Comparison of ENCODE assay signal across 8 cellular contexts in genomic region chr6:33711140-33712129, GRCh38. TPM values are rescaled to one million over a fixed set of nuclear protein-coding genes. Genes with fewer than 3 reads are reported as not detected.
DNase-seq lines count a peak whose midpoint lies in the region; ATAC-seq and TF ChIP-seq lines count a peak whose summit lies in the region.

Gene UQCC2 (minus strand): TSS chr6:33711700. CDS start chr6:33711686, 14 bp downstream.

- TF ChIP-seq EP300 in SK-N-SH (IDR thresholded peaks at IDR 0.05; ENCODE audit: borderline replicate concordance in 1 of 2, low read depth in 1 of 2, low read length in 1 of 2) = no peak

- H3K4me3 ChIP-seq in GM06990 (replicated peaks; ENCODE audit: low read depth, low read length) (peak within 1 kb of the TSS; percentile 81), SK-N-SH (ENCODE audit: low read depth in 2 of 2, low read length in 1 of 2) (peak within 1 kb of the TSS; percentile 86 to 87)

- H3K9me3 ChIP-seq in SK-N-SH = no peaks in the 10 kb centered on the region

- peak; percentile 96 for DNase-seq in GM06990 (ENCODE audit: extremely low read depth, insufficient read length)
- peak; percentile 92 for DNase-seq in NCI-H1048 (lab: John Stamatoyannopoulos, UW)
- peak; percentile 97 for DNase-seq in SK-N-SH
- DNase-seq in activated naive CD4-positive, alpha-beta T cell treated with anti-CD3 and anti-CD28 coated beads, Interleukin-2, amount 50 U/mL, for 16 hours = peak; percentile 97
- DNase-seq in globus pallidus (ENCODE audit: low spot score) = peak; percentile 96
- DNase-seq in occipital lobe (lab: John Stamatoyannopoulos, UW) = peak; percentile 87

- peak within 1 kb of the TSS; percentile 92 for H3K9ac ChIP-seq in SK-N-SH

- peak within 1 kb of the TSS; percentile 95 for H2AFZ ChIP-seq in SK-N-SH (ENCODE audit: low read depth)

- H3K36me3 ChIP-seq in GM06990 (ENCODE audit: control insufficient read depth, insufficient read depth, low read length) = no peaks in the 10 kb centered on the region
- H3K36me3 ChIP-seq in SK-N-SH (replicated peaks in 1 of 2; ENCODE audit: control insufficient read depth in 1 of 2, insufficient read depth in 2 of 2, low read length in 1 of 2) = peaks cover 7 to 30% of the 10 kb centered on the region in 2 experiments

- peaks cover 27% of the 10 kb centered on the region; the same call in 1 of the 2 replicates for H3K79me2 ChIP-seq in SK-N-SH (ENCODE audit: insufficient read depth)

- ATAC-seq in HG02571 (IDR thresholded peaks at IDR 0.05; ENCODE audit: unreplicated experiment) = peak; percentile 81

- TF ChIP-seq RAD21 in SK-N-SH (IDR thresholded peaks at IDR 0.05; ENCODE audit: low read length) = peak; percentile 82

- TF ChIP-seq CTCF in GM06990 (IDR thresholded peaks at IDR 0.05; ENCODE audit: insufficient read depth, low read length, poor library complexity, severe bottlenecking) = peak; percentile 75
- peak; percentile 68 for TF ChIP-seq CTCF in SK-N-SH (IDR thresholded peaks at IDR 0.05)

- POLR2A ChIA-PET in SK-N-SH (lab: Yijun Ruan, JAX) = interaction anchor here (0.7 to 1.9 kb wide), 17 partner anchors 9 to 132 kb away, joined by 3 to 7 read pairs (median 4); partner anchors contain the start of genes BAK1 and IP6K3

- H4K20me1 ChIP-seq in SK-N-SH (ENCODE audit: insufficient read depth) = no peaks in the 10 kb centered on the region

- peak within 1 kb of the TSS; percentile 83 for H3K4me2 ChIP-seq in SK-N-SH

- no peaks in the 10 kb centered on the region for H3F3A ChIP-seq in SK-N-SH (replicated peaks; ENCODE audit: insufficient read depth)

- H3K9me2 ChIP-seq in SK-N-SH = no peaks in the 10 kb centered on the region

- 12% methylated on average over 37 of the region's 73 CpGs for WGBS in SK-N-SH (ENCODE audit: low lambda C conversion rate)

- peaks cover 8 to 17% of the 10 kb centered on the region in 2 experiments; a peak in 3 of 4 replicates for H3K4me1 ChIP-seq in SK-N-SH (ENCODE audit: control insufficient read depth in 1 of 2, insufficient read depth in 2 of 2, low read depth in 1 of 2, low read length in 1 of 2)

- H3K27ac ChIP-seq in SK-N-SH (ENCODE audit: low read depth in 2 of 2, low read length in 1 of 2) = peak within 1 kb of the TSS; percentile 79 to 97
- peak within 1 kb of the TSS; percentile 76 for H3K27ac ChIP-seq in temporal lobe (ENCODE audit: low read depth, low read length)

- H3K27me3 ChIP-seq in GM06990 (replicated peaks; ENCODE audit: control insufficient read depth, insufficient read depth, low read length) (no peaks in the 10 kb centered on the region), SK-N-SH (ENCODE audit: insufficient read depth) (no peaks in the 10 kb centered on the region)

- CTCF ChIA-PET in SK-N-SH (lab: Yijun Ruan, JAX) = interaction anchor here (0.6 to 5.1 kb wide), 52 partner anchors 10 to 444 kb away, joined by 3 to 55 read pairs (median 6); partner anchors contain the start of genes BAK1, IP6K3 and ITPR3

TF ChIP-seq in SK-N-SH, 30 proteins besides CTCF, POLR2A, EP300 and RAD21:
- TF ChIP-seq REST (IDR thresholded peaks at IDR 0.05; ENCODE audit: low read depth, low read length) (0 out of 2 replicates have a peak, but pooled peaks have one; percentile 46), FOXJ3 (CRISPR knock-in tag; IDR thresholded peaks at IDR 0.05) (no peak), FOSL2 (IDR thresholded peaks at IDR 0.05; ENCODE audit: borderline replicate concordance, low read depth) (no peak), MEF2A (IDR thresholded peaks at IDR 0.05; ENCODE audit: borderline replicate concordance, low read depth) (no peak), USF1 (IDR thresholded peaks at IDR 0.05; ENCODE audit: borderline replicate concordance, low read depth) (peak; percentile 85), USF2 (IDR thresholded peaks at IDR 0.05; ENCODE audit: borderline replicate concordance, low read depth, low read length) (peak; percentile 33; the same call in 1 of the 2 replicates), GATA2 (CRISPR knock-in tag; IDR thresholded peaks at IDR 0.05) (no peak), IRF3 (IDR thresholded peaks at IDR 0.05; ENCODE audit: low read depth, low read length) (no peak), TAF1 (IDR thresholded peaks at IDR 0.05; ENCODE audit: borderline replicate concordance, low read depth, low read length) (peak; percentile 98), TEAD4 (IDR thresholded peaks at IDR 0.05; ENCODE audit: borderline replicate concordance, insufficient read depth) (no peak), SMC3 (IDR thresholded peaks at IDR 0.05; ENCODE audit: low read depth, low read length) (peak; percentile 55), MXI1 (IDR thresholded peaks at IDR 0.05; ENCODE audit: low read depth, low read length) (peak; percentile 62; the same call in 1 of the 2 replicates), NRF1 (IDR thresholded peaks at IDR 0.05; ENCODE audit: low read depth, low read length) (peak; percentile 74), YY1 (IDR thresholded peaks at IDR 0.05; ENCODE audit: low read depth) (peak; percentile 98), SIN3A (IDR thresholded peaks at IDR 0.05; ENCODE audit: borderline replicate concordance, low read depth, low read length) (peak; percentile 69; the same call in 1 of the 2 replicates), MAX (IDR thresholded peaks at IDR 0.05; ENCODE audit: low read depth) (peak; percentile 95), POLR2AphosphoS5 (IDR thresholded peaks at IDR 0.05; ENCODE audit: low read depth, low read length) (peak; percentile 98)

RNA-seq across cellular contexts. Expression of gene UQCC2, which starts in this region (rescaled TPM):
- polyA plus RNA-seq in SK-N-SH (2012; rRNA removed) = 49.8 and 59.0 TPM in 2 replicates
- 43.2 and 47.9 TPM in 2 replicates for polyA plus RNA-seq in SK-N-SH (2012; cell fraction: cytosol; rRNA removed)
- polyA plus RNA-seq in SK-N-SH (2012; cell fraction: nucleus; rRNA removed) = 37.4 and 42.0 TPM in 2 replicates
- total RNA-seq in occipital lobe = 15.8 TPM
- total RNA-seq in temporal lobe = 10.8 TPM

Comparison
In these comparisons a context has a peak if more than half of its experiments do, and no peak if none do; other contexts are left out.
1. Peak in every context shown above with its lines: DNase-seq, ATAC-seq, H3K4me3 ChIP-seq and H3K27ac ChIP-seq.